14 cellular contexts compared by ENCODE assay signal in the genomic region with DNA sequence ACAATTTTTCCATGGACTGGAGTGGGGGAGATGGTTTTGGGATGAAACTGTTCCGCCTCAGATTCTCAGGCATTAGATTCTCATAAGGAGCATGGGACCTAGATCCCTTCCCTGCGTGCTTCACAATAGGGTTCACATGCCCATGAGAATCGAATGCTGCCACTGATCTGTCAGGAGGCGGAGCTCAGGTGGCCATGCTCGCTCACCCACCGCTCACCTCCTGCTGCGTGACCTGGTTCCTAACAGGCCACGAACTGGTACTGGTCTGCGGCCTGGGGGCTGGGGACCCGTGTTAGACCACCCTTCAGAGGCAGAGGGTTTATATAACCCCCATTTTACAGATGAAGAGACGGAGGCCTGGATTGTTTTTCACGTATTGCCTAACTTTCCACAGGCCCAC. TPM values are rescaled to one million over a fixed set of nuclear protein-coding genes. Genes with fewer than 3 reads are reported as not detected.
DNase-seq lines count a peak whose midpoint lies in the region; FAIRE-seq and TF ChIP-seq lines count a peak whose summit lies in the region.
"Had no signal": no experiment of that assay in that cellular context is flagged by ENCODE, and none has a peak within 500 bp of the region (broad histone marks: within the 10 kb centered on the region; RNA-seq: fewer than 3 reads in every experiment).

No MANE protein-coding gene starts in this region.

- no peak overlapping the region for H3K4me3 Mint-ChIP-seq in chondrocyte (ENCODE audit: unreplicated experiment)
- H3K4me3 Mint-ChIP-seq: CD4-positive, alpha-beta memory T cell had no signal

- no peak overlapping the region for H2AFZ ChIP-seq in trophoblast cell (ENCODE audit: insufficient read depth, low read length, poor library complexity)

- no peak overlapping the region for H3K4me2 ChIP-seq in trophoblast cell (ENCODE audit: low read length)
- H3K4me2 ChIP-seq: KMS-11 had no signal

- H2AK5ac ChIP-seq in trophoblast cell (ENCODE audit: low read length): no peak overlapping the region

- H3K27ac Mint-ChIP-seq in chondrocyte (ENCODE audit: unreplicated experiment): no peak overlapping the region

- no peaks in the 10 kb centered on the region for H3K9me3 Mint-ChIP-seq in chondrocyte (ENCODE audit: low read depth)
- H3K9me3 Mint-ChIP-seq: CD4-positive, alpha-beta memory T cell had no signal

- TF ChIP-seq POLR2A in GM12891 (IDR thresholded peaks at IDR 0.05; ENCODE audit: low read depth, low read length): no peak

- DNase-seq in GM12891 (ENCODE audit: insufficient read length, low spot score) (no peak), HTR-8/SVneo (ENCODE audit: insufficient read length, low spot score) (no peak), chondrocyte (ENCODE audit: low spot score) (peak; percentile 77), trophoblast cell (no peak), KG1 (lab: John Stamatoyannopoulos, UW) (no peak), H4 (ENCODE audit: low spot score) (no peak), DMS114 treated with DMSO at 0.1 percent for 48 hours (lab: John Stamatoyannopoulos, UW; ENCODE audit: unreplicated experiment) (no peak)
- DNase-seq: DMS153 had no signal

- WGBS in trophoblast cell (ENCODE audit: extremely low coverage, insufficient coverage, insufficient read length): no CpG with 5 or more reads among the region's 12 CpGs

- peaks cover 11% of the 10 kb centered on the region for H3K36me3 Mint-ChIP-seq in chondrocyte (ENCODE audit: low read depth)

- no peaks in the 10 kb centered on the region for H3K27me3 Mint-ChIP-seq in chondrocyte (ENCODE audit: low read depth)
- H3K27me3 Mint-ChIP-seq: CD4-positive, alpha-beta memory T cell had no signal

- no peak overlapping the region for H4K12ac ChIP-seq in trophoblast cell (ENCODE audit: low read depth, low read length)

- H3K4me1 Mint-ChIP-seq in chondrocyte (ENCODE audit: low read depth): peaks cover 20% of the 10 kb centered on the region

- H3K4me3 ChIP-seq in trophoblast cell (ENCODE audit: low read depth, low read length): no peak overlapping the region

- H2BK12ac ChIP-seq in trophoblast cell (ENCODE audit: low read length): peak overlapping the region; percentile 3

- no peak overlapping the region for H2BK120ac ChIP-seq in trophoblast cell (ENCODE audit: insufficient read depth, low read length, poor library complexity)

- no peaks in the 10 kb centered on the region for H3K27me3 ChIP-seq in trophoblast cell (ENCODE audit: insufficient read depth, low read length)
- H3K27me3 ChIP-seq: BE2C had no signal

- no peak overlapping the region for H2BK5ac ChIP-seq in trophoblast cell (ENCODE audit: low read depth, low read length, poor library complexity)

- peaks cover 11% of the 10 kb centered on the region for H3K79me1 ChIP-seq in trophoblast cell (ENCODE audit: low read length)

- H3K4me1 ChIP-seq in trophoblast cell (ENCODE audit: control insufficient read depth in 1 of 2, insufficient read depth in 2 of 2, low read length in 2 of 2): peaks cover 18 to 20% of the 10 kb centered on the region in 2 experiments

- peaks cover 23 to 40% of the 10 kb centered on the region in 2 experiments for H3K36me3 ChIP-seq in trophoblast cell (ENCODE audit: control insufficient read depth in 1 of 2, insufficient read depth in 2 of 2, low read length in 2 of 2)

- no peak overlapping the region for H4K91ac ChIP-seq in trophoblast cell (ENCODE audit: low read depth, low read length)

- TF ChIP-seq CTCF in chondrocyte (IDR thresholded peaks at IDR 0.05): no peak

- no peak overlapping the region for H3K14ac ChIP-seq in trophoblast cell (ENCODE audit: low read length)

- FAIRE-seq in GM12891 (lab: Jason Lieb, UNC) (peak; percentile 57), HTR-8/SVneo (lab: Jason Lieb, UNC) (peak; percentile 4)
- FAIRE-seq: A204.1, GM12892 had no signal

- H3K4ac ChIP-seq in trophoblast cell (ENCODE audit: low read depth, low read length): no peak overlapping the region

- peaks cover 3% of the 10 kb centered on the region for H3K79me2 ChIP-seq in trophoblast cell (ENCODE audit: control insufficient read depth, insufficient read depth, low read length, poor library complexity)

- no peak overlapping the region for H4K8ac ChIP-seq in trophoblast cell (ENCODE audit: low read depth, low read length)

- H3K9me3 ChIP-seq in trophoblast cell (ENCODE audit: insufficient read depth, low read depth, low read length): no peaks in the 10 kb centered on the region
- H3K9me3 ChIP-seq: BE2C had no signal

- H3K27ac ChIP-seq in trophoblast cell (ENCODE audit: low read depth, low read length): no peak overlapping the region
- H3K27ac ChIP-seq: C4-2B, KMS-11 had no signal

- no peak overlapping the region for H3K23ac ChIP-seq in trophoblast cell (ENCODE audit: low read length)

- H3K9ac ChIP-seq in trophoblast cell (ENCODE audit: low read length): no peak overlapping the region
- H3K9ac ChIP-seq: KMS-11 had no signal

- H3K18ac ChIP-seq in trophoblast cell (ENCODE audit: low read length): no peak overlapping the region

TF ChIP-seq in GM12891, 5 proteins besides CTCF, POLR2A, EP300 and RAD21:
- no peak for TF ChIP-seq POLR2AphosphoS5 (IDR thresholded peaks at IDR 0.05; ENCODE audit: low read depth, low read length)
- no peak for TF ChIP-seq POU2F2 (IDR thresholded peaks at IDR 0.05; ENCODE audit: low read depth, low read length)
- TF ChIP-seq SPI1 (IDR thresholded peaks at IDR 0.05; ENCODE audit: low read depth, low read length): no peak
- TF ChIP-seq TAF1 (IDR thresholded peaks at IDR 0.05; ENCODE audit: low read depth, low read length): no peak
- no peak for TF ChIP-seq PAX5 (IDR thresholded peaks at IDR 0.05; ENCODE audit: insufficient read depth, low read length, severe bottlenecking)

RNA-seq across cellular contexts. Expression of gene SRSF4, which starts 16.3 kb away (rescaled TPM):
- polyA plus RNA-seq in GM12891 (2012; ENCODE audit: low read depth, missing spikeins): 58.9 TPM
- 49.1 to 65.2 TPM (median 50.1 TPM) in 3 replicates for total RNA-seq in chondrocyte
- 84.2 and 87.4 TPM in 2 replicates for polyA plus RNA-seq in trophoblast cell (2013)
- total RNA-seq in H4 (2014; rRNA removed; shearing (Covaris generic)): 28.9 and 29.3 TPM in 2 replicates

RNA-seq across cellular contexts. Expression of gene MECR, which starts 32.7 kb away (rescaled TPM):
- polyA plus RNA-seq in GM12891 (2012; ENCODE audit: low read depth, missing spikeins): 25.3 TPM
- total RNA-seq in chondrocyte: 15.2 to 24.5 TPM (median 15.6 TPM) in 3 replicates
- 17.6 and 18.9 TPM in 2 replicates for polyA plus RNA-seq in trophoblast cell (2013)
- total RNA-seq in H4 (2014; rRNA removed; shearing (Covaris generic)): 29.0 and 32.3 TPM in 2 replicates

RNA-seq across cellular contexts. Expression of gene PTPRU, which starts 38.3 kb away (rescaled TPM):
- polyA plus RNA-seq in GM12891 (2012; ENCODE audit: low read depth, missing spikeins): 0.06 TPM
- 12.6 to 20.7 TPM (median 14.8 TPM) in 3 replicates for total RNA-seq in chondrocyte
- polyA plus RNA-seq in trophoblast cell (2013): 33.5 and 35.1 TPM in 2 replicates
- 16.2 and 18.3 TPM in 2 replicates for total RNA-seq in H4 (2014; rRNA removed; shearing (Covaris generic))
- polyA plus RNA-seq: CD4-positive, alpha-beta memory T cell had no signal
